Comparison of ENCODE assay signal across 10 cellular contexts in the genomic region with DNA sequence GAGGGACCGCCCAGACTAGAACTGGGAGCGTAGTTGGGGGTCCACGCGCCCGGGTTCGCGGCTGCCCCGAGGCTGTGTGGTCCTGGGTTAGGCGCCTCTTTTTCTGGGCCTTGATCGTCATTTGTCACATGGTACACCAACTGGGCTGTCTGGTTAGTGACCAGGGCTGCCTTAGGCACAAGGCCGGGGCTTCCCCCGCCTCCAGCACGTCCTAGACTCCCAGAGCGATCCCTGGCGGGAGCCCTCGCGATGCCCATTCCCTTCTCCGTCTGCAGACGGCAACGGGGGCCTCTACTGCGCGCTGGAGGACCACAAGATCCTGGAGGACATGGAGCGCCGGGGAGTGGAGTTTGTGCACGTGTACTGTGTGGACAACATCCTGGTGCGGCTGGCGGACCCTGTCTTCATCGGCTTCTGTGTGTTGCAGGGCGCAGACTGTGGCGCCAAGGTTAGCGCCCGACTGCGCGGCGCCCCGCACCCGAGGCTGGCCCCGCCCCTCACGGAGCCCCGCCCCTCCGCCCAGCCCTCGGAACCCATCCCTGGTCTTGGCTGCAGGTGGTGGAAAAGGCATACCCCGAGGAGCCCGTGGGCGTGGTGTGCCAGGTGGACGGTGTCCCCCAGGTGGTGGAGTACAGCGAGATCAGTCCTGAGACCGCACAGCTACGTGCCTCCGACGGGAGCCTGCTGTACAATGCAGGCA. TPM values are rescaled to one million over a fixed set of nuclear protein-coding genes. Genes with fewer than 3 reads are reported as not detected.
DNase-seq lines count a peak whose midpoint lies in the region; ATAC-seq lines count a peak whose summit lies in the region.
"Had no signal": no experiment of that assay in that cellular context is flagged by ENCODE, and none has a peak within 500 bp of the region (broad histone marks: within the 10 kb centered on the region; RNA-seq: fewer than 3 reads in every experiment).

No MANE protein-coding gene starts in this region.

- H3K4me1 Mint-ChIP-seq in T-helper 2 cell treated with Interferon-gamma antibody and Interleukin-4, amounts not matched to agents 5 μg/mL and 100 μg/mL, for 36 hours (ENCODE audit: low read depth) = peaks cover 4% of the 10 kb centered on the region
- peaks cover 16% of the 10 kb centered on the region for H3K4me1 Mint-ChIP-seq in activated CD4-positive, alpha-beta memory T cell treated with anti-CD3 and anti-CD28 coated beads, Interleukin-2, amount 10 ng/mL, durations not matched to agents 7 days and 5 days
- peaks cover 36% of the 10 kb centered on the region for H3K4me1 Mint-ChIP-seq in stimulated activated naive CD8-positive, alpha-beta T cell treated with anti-CD3 and anti-CD28 coated beads, Interleukin-15, amount 100 ng/mL, for 72 hours

- no peaks in the 10 kb centered on the region for H3K9me3 Mint-ChIP-seq in T-helper 2 cell treated with Interferon-gamma antibody and Interleukin-4, amounts not matched to agents 5 μg/mL and 100 μg/mL, for 36 hours
- H3K9me3 Mint-ChIP-seq in activated CD4-positive, alpha-beta memory T cell treated with anti-CD3 and anti-CD28 coated beads, Interleukin-2, amount 10 ng/mL, durations not matched to agents 7 days and 5 days = no peaks in the 10 kb centered on the region
- no peaks in the 10 kb centered on the region for H3K9me3 Mint-ChIP-seq in stimulated activated naive CD8-positive, alpha-beta T cell treated with anti-CD3 and anti-CD28 coated beads, Interleukin-15, amount 100 ng/mL, for 72 hours

- H3K36me3 Mint-ChIP-seq in T-helper 2 cell treated with Interferon-gamma antibody and Interleukin-4, amounts not matched to agents 5 μg/mL and 100 μg/mL, for 36 hours (ENCODE audit: low read depth) = peaks cover 9% of the 10 kb centered on the region
- H3K36me3 Mint-ChIP-seq in activated CD4-positive, alpha-beta memory T cell treated with anti-CD3 and anti-CD28 coated beads, Interleukin-2, amount 10 ng/mL, durations not matched to agents 7 days and 5 days (ENCODE audit: low read depth) = peaks cover 22% of the 10 kb centered on the region

- ATAC-seq in stimulated activated naive CD8-positive, alpha-beta T cell treated with anti-CD3 and anti-CD28 coated beads, Interleukin-15, amount 100 ng/mL, for 72 hours = no peak
- ATAC-seq: A549 had no signal

- DNase-seq in T-helper 2 cell treated with Interferon-gamma antibody and Interleukin-4, amounts not matched to agents 5 μg/mL and 100 μg/mL, for 36 hours (ENCODE audit: low spot score) = no peak
- DNase-seq in T-helper 2 cell (no peak), iPS-NIHi11 (ENCODE audit: low spot score) (peak; percentile 72), NCI-H1694 treated with DMSO at 0.1 percent for 48 hours (lab: John Stamatoyannopoulos, UW) (no peak), RKO (ENCODE audit: low spot score) (no peak)
- DNase-seq in activated CD4-positive, alpha-beta memory T cell treated with anti-CD3 and anti-CD28 coated beads, Interleukin-2, amount 10 ng/mL, durations not matched to agents 7 days and 5 days = no peak
- DNase-seq in stimulated activated naive CD8-positive, alpha-beta T cell treated with anti-CD3 and anti-CD28 coated beads, Interleukin-15, amount 100 ng/mL, for 72 hours = no peak
- DNase-seq in stimulated activated naive CD4-positive, alpha-beta T cell (lab: John Stamatoyannopoulos, UW) = no peak

- CTCF ChIA-PET in activated CD4-positive, alpha-beta memory T cell treated with anti-CD3 and anti-CD28 coated beads, Interleukin-2, amount 10 ng/mL, durations not matched to agents 7 days and 5 days (lab: Charles Lee) = no interaction called here

- H3K27ac Mint-ChIP-seq in T-helper 2 cell treated with Interferon-gamma antibody and Interleukin-4, amounts not matched to agents 5 μg/mL and 100 μg/mL, for 36 hours = no peak overlapping the region
- H3K27ac Mint-ChIP-seq in activated CD4-positive, alpha-beta memory T cell treated with anti-CD3 and anti-CD28 coated beads, Interleukin-2, amount 10 ng/mL, durations not matched to agents 7 days and 5 days = no peak overlapping the region
- no peak overlapping the region for H3K27ac Mint-ChIP-seq in stimulated activated naive CD8-positive, alpha-beta T cell treated with anti-CD3 and anti-CD28 coated beads, Interleukin-15, amount 100 ng/mL, for 72 hours

- POLR2A ChIA-PET in activated CD4-positive, alpha-beta memory T cell treated with anti-CD3 and anti-CD28 coated beads, Interleukin-2, amount 10 ng/mL, durations not matched to agents 7 days and 5 days (lab: Charles Lee) = interaction anchor here (1.1 to 2.4 kb wide), 3 partner anchors 8 to 161 kb away, joined by 4 to 10 read pairs (median 4); a partner anchor contains a TSS

- no peaks in the 10 kb centered on the region for H3K27me3 Mint-ChIP-seq in T-helper 2 cell treated with Interferon-gamma antibody and Interleukin-4, amounts not matched to agents 5 μg/mL and 100 μg/mL, for 36 hours (ENCODE audit: low read depth)
- H3K27me3 Mint-ChIP-seq in activated CD4-positive, alpha-beta memory T cell treated with anti-CD3 and anti-CD28 coated beads, Interleukin-2, amount 10 ng/mL, durations not matched to agents 7 days and 5 days = no peaks in the 10 kb centered on the region
- no peaks in the 10 kb centered on the region for H3K27me3 Mint-ChIP-seq in stimulated activated naive CD8-positive, alpha-beta T cell treated with anti-CD3 and anti-CD28 coated beads, Interleukin-15, amount 100 ng/mL, for 72 hours

- peak overlapping the region; percentile 72 for H3K4me3 Mint-ChIP-seq in T-helper 2 cell treated with Interferon-gamma antibody and Interleukin-4, amounts not matched to agents 5 μg/mL and 100 μg/mL, for 36 hours
- H3K4me3 Mint-ChIP-seq in activated CD4-positive, alpha-beta memory T cell treated with anti-CD3 and anti-CD28 coated beads, Interleukin-2, amount 10 ng/mL, durations not matched to agents 7 days and 5 days = peak overlapping the region; percentile 71
- peak overlapping the region; percentile 80 to 87 for H3K4me3 Mint-ChIP-seq in stimulated activated naive CD8-positive, alpha-beta T cell treated with anti-CD3 and anti-CD28 coated beads, Interleukin-15, amount 100 ng/mL, for 72 hours

RNA-seq across cellular contexts. Expression of a gene that starts 1.5 kb away (rescaled TPM):
- total RNA-seq in activated CD4-positive, alpha-beta memory T cell treated with anti-CD3 and anti-CD28 coated beads, Interleukin-2, amount 10 ng/mL, durations not matched to agents 7 days and 5 days = 10 to 100 TPM; 20.2 to 21.9 TPM

RNA-seq across cellular contexts. Expression of a gene that starts 7.9 kb away (rescaled TPM):
- total RNA-seq in activated CD4-positive, alpha-beta memory T cell treated with anti-CD3 and anti-CD28 coated beads, Interleukin-2, amount 10 ng/mL, durations not matched to agents 7 days and 5 days = 10 to 100 TPM; 51.4 to 51.9 TPM

RNA-seq across cellular contexts. Expression of a gene that starts 8.5 kb away (rescaled TPM):
- 10 to 100 TPM; 26.8 to 27.0 TPM for total RNA-seq in activated CD4-positive, alpha-beta memory T cell treated with anti-CD3 and anti-CD28 coated beads, Interleukin-2, amount 10 ng/mL, durations not matched to agents 7 days and 5 days

RNA-seq across cellular contexts. Expression of a gene that starts 25.0 kb away (rescaled TPM):
- total RNA-seq in activated CD4-positive, alpha-beta memory T cell treated with anti-CD3 and anti-CD28 coated beads, Interleukin-2, amount 10 ng/mL, durations not matched to agents 7 days and 5 days = under 1 TPM; 0.15 to 0.40 TPM
- total RNA-seq: pulmonary artery endothelial cell had no signal

RNA-seq across cellular contexts. Expression of a gene that starts 32.9 kb away (rescaled TPM):
- 10 to 100 TPM; 82.8 to 89.2 TPM for total RNA-seq in activated CD4-positive, alpha-beta memory T cell treated with anti-CD3 and anti-CD28 coated beads, Interleukin-2, amount 10 ng/mL, durations not matched to agents 7 days and 5 days
